Comparison of ENCODE assay signal across 7 cellular contexts in genomic region chr2:85741811-85742507, GRCh38. TPM values are rescaled to one million over a fixed set of nuclear protein-coding genes. Genes with fewer than 3 reads are reported as not detected.
DNase-seq lines count a peak whose midpoint lies in the region; ATAC-seq, FAIRE-seq and TF ChIP-seq lines count a peak whose summit lies in the region.

No MANE protein-coding gene starts in this region.

- no peak for FAIRE-seq in keratinocyte (lab: Jason Lieb, UNC)

- no peaks in the 10 kb centered on the region for H3K36me3 ChIP-seq in body of pancreas (replicated peaks in 1 of 2; ENCODE audit: insufficient read depth in 1 of 2, low read depth in 2 of 2)
- no peaks in the 10 kb centered on the region for H3K36me3 ChIP-seq in keratinocyte (ENCODE audit: control insufficient read depth in 2 of 2, extremely low read depth in 1 of 2, insufficient read depth in 2 of 2, low read length in 2 of 2)
- no peaks in the 10 kb centered on the region for H3K36me3 ChIP-seq in stomach

- no peaks in the 10 kb centered on the region for H3K9me3 ChIP-seq in body of pancreas
- no peaks in the 10 kb centered on the region for H3K9me3 ChIP-seq in keratinocyte (ENCODE audit: control insufficient read depth, low read depth, low read length)
- no peaks in the 10 kb centered on the region for H3K9me3 ChIP-seq in stomach

- WGBS in body of pancreas, 2 donors: 47 to 50% methylated on average over 19 to 20 of the region's 20 CpGs
- 15 to 30% (median 18%) methylated on average over 20 of the region's 20 CpGs for WGBS in stomach, 5 donors

- TF ChIP-seq POLR2A in body of pancreas (IDR thresholded peaks at IDR 0.05) (no peak), stomach (IDR thresholded peaks at IDR 0.05) (no peak)

- peak overlapping the region; percentile 61 for H3K4me2 ChIP-seq in keratinocyte (ENCODE audit: control insufficient read depth, extremely low read depth, insufficient read depth, low read depth, low read length)

- peak overlapping the region; percentile 80 for H2AFZ ChIP-seq in keratinocyte (ENCODE audit: control insufficient read depth, low read length)

- TF ChIP-seq CTCF in body of pancreas (IDR thresholded peaks at IDR 0.05) (no peak), keratinocyte (optimal IDR thresholded peaks at IDR 0.05 in 1 of 3, IDR thresholded peaks at IDR 0.05 in 1 of 3, conservative IDR thresholded peaks at IDR 0.05 in 1 of 3; ENCODE audit: extremely low read depth in 1 of 3, insufficient read depth in 2 of 3, low read length in 3 of 3) (no peak), stomach (IDR thresholded peaks at IDR 0.05) (peak in 1 of 7 experiments; percentile 5)

- no peaks in the 10 kb centered on the region for H4K20me1 ChIP-seq in keratinocyte (ENCODE audit: control insufficient read depth, extremely low read depth, insufficient read depth, low read length)

- no peaks in the 10 kb centered on the region for H3K79me2 ChIP-seq in keratinocyte (ENCODE audit: control insufficient read depth, insufficient read depth, low read length)

- no peak overlapping the region for H3K4me3 ChIP-seq in body of pancreas
- peak overlapping the region in 2 of 3 experiments; percentile 24 to 41 for H3K4me3 ChIP-seq in keratinocyte (ENCODE audit: control insufficient read depth in 2 of 3, extremely low read depth in 1 of 3, insufficient read depth in 2 of 3, low read depth in 1 of 3, low read length in 3 of 3)
- H3K4me3 ChIP-seq in stomach: no peak overlapping the region

- intact Hi-C loops in body of pancreas (cut with DNase I) (no loop called here), stomach (cut with DNase I; ENCODE audit: low total_unique reads) (no loop called here)

- H3K27ac ChIP-seq in body of pancreas (peak overlapping the region; percentile 76 to 91 (median 80)), keratinocyte (ENCODE audit: control insufficient read depth, insufficient read depth, low read length) (peak overlapping the region; percentile 40), stomach (peak overlapping the region; percentile 89 to 93 (median 92))

- dilution Hi-C loops in keratinocyte (cut with MboI; ENCODE audit: extremely low pct_ligation_motif_present, low sequenced_read_pairs): no loop called here

- H3K9ac ChIP-seq in keratinocyte (ENCODE audit: control insufficient read depth, extremely low read depth, insufficient read depth, low read length): peak overlapping the region; percentile 58

- H3K27me3 ChIP-seq in body of pancreas: no peaks in the 10 kb centered on the region
- H3K27me3 ChIP-seq in keratinocyte (ENCODE audit: control insufficient read depth, extremely low read depth, insufficient read depth, low read length): peaks cover 54% of the 10 kb centered on the region
- H3K27me3 ChIP-seq in stomach: no peaks in the 10 kb centered on the region

- DNase-seq in MV-4-11 (lab: John Stamatoyannopoulos, UW) (peak; percentile 60), body of pancreas (peak; percentile 48 to 62 (median 55)), keratinocyte (ENCODE audit: low read depth, low spot score) (no peak), stomach (peak; percentile 73)
- DNase-seq in stimulated activated CD4-positive, alpha-beta T cell treated with anti-CD3 and anti-CD28 coated beads, Interleukin-1b, Interleukin-23, amount 100 ng/mL, for 48 hours: no peak

- H3K4me1 ChIP-seq in body of pancreas: peaks cover 51% of the 10 kb centered on the region
- peaks cover 16% of the 10 kb centered on the region for H3K4me1 ChIP-seq in keratinocyte (ENCODE audit: control insufficient read depth, extremely low read depth, insufficient read depth, low read length)
- peaks cover 39 to 80% (median 64%) of the 10 kb centered on the region in 4 donors for H3K4me1 ChIP-seq in stomach

- peak; percentile 12 for TF ChIP-seq EP300 in stomach (IDR thresholded peaks at IDR 0.05)

- H3K9me1 ChIP-seq in keratinocyte (ENCODE audit: control insufficient read depth, extremely low read depth, insufficient read depth, low read length): no peaks in the 10 kb centered on the region

- ATAC-seq in body of pancreas (peak; percentile 31), GM21367 (IDR thresholded peaks at IDR 0.05; ENCODE audit: unreplicated experiment) (no peak), HG02938 (IDR thresholded peaks at IDR 0.05; ENCODE audit: unreplicated experiment) (no peak)

RNA-seq across cellular contexts. Expression of gene ATOH8, which starts 11.8 kb away (rescaled TPM):
- total RNA-seq in body of pancreas (10 to 100 TPM; 12.9 to 14.5 TPM), stomach (10 to 100 TPM in 2 of 5 donors, 1 to 10 TPM in 3; 2.3 to 23.2 (median 9.7) TPM)
- polyA plus RNA-seq in keratinocyte (not detected in 3 replicates), stomach (10 to 100 TPM; 11.3 to 20.0 (median 15.3) TPM)
- not detected for polyA plus RNA-seq in keratinocyte (2011; ENCODE audit: low read depth)
- polyA plus RNA-seq in keratinocyte (2011; cell fraction: cytosol; rRNA removed): not detected in 2 replicates
- not detected in 2 replicates for polyA plus RNA-seq in keratinocyte (2011; cell fraction: nucleus; rRNA removed)
- polyA plus RNA-seq in keratinocyte (2012; ENCODE audit: low replicate concordance): not detected in 2 replicates
- polyA minus RNA-seq in keratinocyte: not detected in 3 replicates
- polyA minus RNA-seq in keratinocyte (2011; cell fraction: cytosol; rRNA and poly(A)+ RNA removed): not detected
- polyA minus RNA-seq in keratinocyte (2011; cell fraction: nucleus; rRNA and poly(A)+ RNA removed): not detected in 2 replicates

RNA-seq across cellular contexts. Expression of gene GNLY, which starts 47.8 kb away (rescaled TPM):
- total RNA-seq in body of pancreas (1 to 10 TPM in 1 of 2 donors, not detected in 1; 5.6 TPM), stomach (1 to 10 TPM in 1 of 5 donors, under 1 TPM in 1, not detected in 3; 0.72 to 5.8 TPM)
- polyA plus RNA-seq in keratinocyte (not detected in 3 replicates), stomach (1 to 10 TPM; 1.1 to 2.4 (median 1.7) TPM)
- not detected for polyA plus RNA-seq in keratinocyte (2011; ENCODE audit: low read depth)
- not detected in 2 replicates for polyA plus RNA-seq in keratinocyte (2011; cell fraction: cytosol; rRNA removed)
- not detected in 2 replicates for polyA plus RNA-seq in keratinocyte (2011; cell fraction: nucleus; rRNA removed)
- not detected in 2 replicates for polyA plus RNA-seq in keratinocyte (2012; ENCODE audit: low replicate concordance)
- polyA minus RNA-seq in keratinocyte: not detected in 3 replicates
- not detected for polyA minus RNA-seq in keratinocyte (2011; cell fraction: cytosol; rRNA and poly(A)+ RNA removed)
- polyA minus RNA-seq in keratinocyte (2011; cell fraction: nucleus; rRNA and poly(A)+ RNA removed): not detected in 2 replicates

Comparison
In these comparisons a context has a peak if more than half of its experiments do, and no peak if none do; other contexts are left out.
1. DNase-seq: peak in MV-4-11 (single experiment), body of pancreas (4 of 4) and stomach (single experiment); none in keratinocyte (single experiment) and stimulated activated CD4-positive, alpha-beta T cell treated with anti-CD3 and anti-CD28 coated beads, Interleukin-1b, Interleukin-23, amount 100 ng/mL, for 48 hours (single experiment).
2. H3K27ac ChIP-seq: peak in every context shown above with its lines; median percentile 92 in stomach; 80 in body of pancreas; 40 in keratinocyte.
3. H3K4me3 ChIP-seq: peak in keratinocyte (2 of 3); none in body of pancreas (0 of 2) and stomach (0 of 4).